Comparison of ENCODE assay signal across 29 cellular contexts in genomic region chr22:24681236-24681635, GRCh38.
DNase-seq lines count a peak whose midpoint lies in the region; ATAC-seq and TF ChIP-seq lines count a peak whose summit lies in the region.
"Had no signal": no experiment of that assay in that cellular context is flagged by ENCODE, and none has a peak within 500 bp of the region (broad histone marks: within the 10 kb centered on the region; RNA-seq: fewer than 3 reads in every experiment).

No MANE protein-coding gene starts in this region.

- no peak overlapping the region for H3K14ac ChIP-seq in IMR-90 (replicated peaks; ENCODE audit: low read depth, low read length)

- no CpG with 5 or more reads among the region's 3 CpGs for WGBS in IMR-90 (ENCODE audit: extremely low coverage in 2 of 2, insufficient read length in 1 of 2), 2 experiments

- peak overlapping the region; percentile 42; the same call in 1 of the 3 replicates for H2BK15ac ChIP-seq in IMR-90 (ENCODE audit: low read depth, low read length)

- DNase-seq in IMR-90 (peak; percentile 93), astrocyte of the spinal cord (ENCODE audit: low read depth, low spot score) (peak; percentile 53), fibroblast of villous mesenchyme (ENCODE audit: low read depth) (peak; percentile 84), superior temporal gyrus (ENCODE audit: extremely low spot score) (no peak), OCI-M1 (lab: John Stamatoyannopoulos, UW) (no peak)
- DNase-seq: activated CD4-positive, CD25-positive, alpha-beta regulatory T cell; activated naive CD4-positive, alpha-beta T cell treated with Interleukin-2 at 50 U/mL for 16 hours; amygdala; CD8-positive, alpha-beta memory T cell; central memory CD4-positive, alpha-beta T cell; DMS 273 treated with DMSO at 0.1 percent for 48 hours; head of caudate nucleus; Kasumi-1; NCI-H1048; NCI-H187 treated with DMSO at 0.1 percent for 48 hours; NCI-H526 treated with DMSO at 0.1 percent for 48 hours; SJCRH30; stimulated activated CD4-positive, alpha-beta T cell treated with anti-CD3 and anti-CD28 coated beads, Interleukin-2, amount 100 ng/mL, for 48 hours; substantia nigra; T-helper 1 cell; upper lobe of left lung had no signal

- H2BK5ac ChIP-seq in IMR-90 (ENCODE audit: low read depth, low read length, poor library complexity, severe bottlenecking) = peak overlapping the region; percentile 94

- H3K4me3 ChIP-seq in ACC112 (ENCODE audit: low read depth, low read length) = no peak overlapping the region
- H3K4me3 ChIP-seq in IMR-90 (ENCODE audit: insufficient read depth, low read depth, low read length) = no peak overlapping the region
- no peak overlapping the region for H3K4me3 ChIP-seq in astrocyte of the spinal cord (ENCODE audit: low read depth, low read length)
- H3K4me3 ChIP-seq in fibroblast of villous mesenchyme (ENCODE audit: low read depth, low read length) = no peak overlapping the region
- H3K4me3 ChIP-seq: lung, right atrium auricular region, SJCRH30, upper lobe of left lung had no signal

- peak overlapping the region; percentile 98; the same call in 1 of the 2 replicates for H4K5ac ChIP-seq in IMR-90 (ENCODE audit: low read depth, low read length)

- ATAC-seq in IMR-90 (ENCODE audit: low read depth) (peak; percentile 88), GM18520 (IDR thresholded peaks at IDR 0.05; ENCODE audit: unreplicated experiment) (no peak), HG03097 (IDR thresholded peaks at IDR 0.05; ENCODE audit: low FRiP score, unreplicated experiment) (no peak)
- ATAC-seq: HepG2 had no signal

- no peaks in the 10 kb centered on the region for H4K20me1 ChIP-seq in IMR-90 (ENCODE audit: insufficient read depth, low read length)

- no TSS peak for BruUV-seq in IMR-90 (replicated peaks; lab: Mats Ljungman, UMichigan)

- H3K23ac ChIP-seq in IMR-90 (ENCODE audit: low read depth, low read length) = peak overlapping the region; percentile 6; the same call in 1 of the 2 replicates

- peak overlapping the region; percentile 99; the same call in 1 of the 2 replicates for H3K18ac ChIP-seq in IMR-90 (ENCODE audit: low read depth, low read length)

- no peaks in the 10 kb centered on the region for H3K79me2 ChIP-seq in ACC112 (ENCODE audit: control insufficient read depth, insufficient read depth, low read length, unreplicated experiment)

- H2AK5ac ChIP-seq in IMR-90 (ENCODE audit: low read depth, low read length) = no peak overlapping the region

- no peaks in the 10 kb centered on the region for H3K36me3 ChIP-seq in ACC112 (ENCODE audit: insufficient read depth, low read length)
- no peaks in the 10 kb centered on the region for H3K36me3 ChIP-seq in IMR-90 (ENCODE audit: control insufficient read depth, insufficient read depth, low read length)
- H3K36me3 ChIP-seq: right atrium auricular region, SJCRH30, upper lobe of left lung had no signal

- H3K4me2 ChIP-seq in IMR-90 (ENCODE audit: low read depth, low read length) = peak overlapping the region; percentile 91; the same call in 1 of the 2 replicates

- TF ChIP-seq CTCF in IMR-90 (conservative IDR thresholded peaks at IDR 0.05; ENCODE audit: low read depth, low read length) = no peak
- no peak for TF ChIP-seq CTCF in astrocyte of the spinal cord (IDR thresholded peaks at IDR 0.05; ENCODE audit: low read depth, low read length)
- TF ChIP-seq CTCF in fibroblast of villous mesenchyme (IDR thresholded peaks at IDR 0.05; ENCODE audit: insufficient read depth, low read depth, low read length) = no peak

- H2AFZ ChIP-seq in ACC112 (ENCODE audit: low read length, unreplicated experiment) = no peak overlapping the region
- H2AFZ ChIP-seq in IMR-90 (replicated peaks; ENCODE audit: low read length, poor library complexity) = no peak overlapping the region

- H2BK20ac ChIP-seq in IMR-90 (ENCODE audit: low read depth, low read length) = peak overlapping the region; percentile 89; the same call in 1 of the 2 replicates

- H3K9me3 ChIP-seq in IMR-90 (ENCODE audit: control insufficient read depth, insufficient read depth, low read length) = no peaks in the 10 kb centered on the region; the same call in 1 of the 2 replicates
- H3K9me3 ChIP-seq: right atrium auricular region, SJCRH30, upper lobe of left lung had no signal

- H2BK120ac ChIP-seq in IMR-90 (ENCODE audit: low read depth, low read length) = peak overlapping the region; percentile 73

- peak overlapping the region; percentile 67 to 86 for H4K8ac ChIP-seq in IMR-90 (ENCODE audit: low read depth in 2 of 2, low read length in 2 of 2)

- peak overlapping the region; percentile 75 for H3K56ac ChIP-seq in IMR-90 (ENCODE audit: extremely low read depth, insufficient read depth, low read length)

- H3K27ac ChIP-seq in ACC112 (ENCODE audit: low read depth, low read length) = peak overlapping the region; percentile 77
- H3K27ac ChIP-seq in IMR-90 (ENCODE audit: insufficient read depth, low read length) = peak overlapping the region; percentile 13
- H3K27ac ChIP-seq: 22Rv1, HL-60, right atrium auricular region, SJCRH30, upper lobe of left lung had no signal

- peak overlapping the region; percentile 77; the same call in 1 of the 2 replicates for H4K91ac ChIP-seq in IMR-90 (ENCODE audit: insufficient read depth, low read depth, low read length)

- no peaks in the 10 kb centered on the region for H3K9me1 ChIP-seq in IMR-90 (ENCODE audit: insufficient read depth, low read length)

- CTCF ChIA-PET in IMR-90 (lab: Yijun Ruan, JAX) = interaction anchor here (0.9 kb wide), 1 partner anchor 25 kb away, joined by 3 read pairs; no protein-coding TSS in a partner anchor

- no peak for TF ChIP-seq POLR2A in IMR-90 (IDR thresholded peaks at IDR 0.05; ENCODE audit: low read depth, low read length)

- dilution Hi-C loops in IMR-90 (cut with HindIII; ENCODE audit: low sequenced_read_pairs, unreplicated experiment) = no loop called here

- no peak for TF ChIP-seq RAD21 in IMR-90 (IDR thresholded peaks at IDR 0.05; ENCODE audit: low read length)

- H2AK9ac ChIP-seq in IMR-90 (replicated peaks; ENCODE audit: low read depth, low read length, poor library complexity) = no peak overlapping the region

- in situ Hi-C loops in IMR-90 (cut with MboI; ENCODE audit: low sequenced_read_pairs) = no loop called here
- in situ Hi-C loops in astrocyte of the spinal cord (cut with HindIII; ENCODE audit: low sequenced_read_pairs) = no loop called here

- peak overlapping the region; percentile 60; the same call in 1 of the 2 replicates for H3K9ac ChIP-seq in IMR-90 (ENCODE audit: low read depth, low read length)

- POLR2A ChIA-PET in IMR-90 (lab: Charles Lee; ENCODE audit: unreplicated experiment) = no interaction called here

- H3K4me1 ChIP-seq in ACC112 (ENCODE audit: control insufficient read depth, insufficient read depth, low read length, unreplicated experiment) = peaks cover 17% of the 10 kb centered on the region
- peaks cover 4% of the 10 kb centered on the region; the same call in 1 of the 2 replicates for H3K4me1 ChIP-seq in IMR-90 (ENCODE audit: control insufficient read depth, insufficient read depth, low read length)
- H3K4me1 ChIP-seq: right atrium auricular region, upper lobe of left lung had no signal

- H3K79me1 ChIP-seq in IMR-90 (ENCODE audit: low read depth in 1 of 2, low read length in 2 of 2) = no peaks in the 10 kb centered on the region

- H3K4ac ChIP-seq in IMR-90 (ENCODE audit: low read depth, low read length) = peak overlapping the region; percentile 23; the same call in 1 of the 2 replicates

- H3K27me3 ChIP-seq in ACC112 (ENCODE audit: insufficient read depth, low read length) = no peaks in the 10 kb centered on the region
- H3K27me3 ChIP-seq in IMR-90 (ENCODE audit: control insufficient read depth, insufficient read depth, low read length) = no peaks in the 10 kb centered on the region
- H3K27me3 ChIP-seq: right atrium auricular region, SJCRH30 had no signal

- intact Hi-C loops in IMR-90 (cut with micrococcal nuclease) = no loop called here

TF ChIP-seq in IMR-90, 13 proteins besides CTCF, POLR2A, EP300 and RAD21:
- TF ChIP-seq RCOR1 (IDR thresholded peaks at IDR 0.05; ENCODE audit: insufficient replicate concordance, low read length) (no peak), SMC3 (IDR thresholded peaks at IDR 0.05; ENCODE audit: low read depth, low read length) (no peak), BHLHE40 (IDR thresholded peaks at IDR 0.05; ENCODE audit: low read depth, low read length) (no peak), CHD1 (IDR thresholded peaks at IDR 0.05; ENCODE audit: low read depth, low read length) (no peak), FOS (IDR thresholded peaks at IDR 0.05; ENCODE audit: low read depth, low read length) (peak; percentile 85), MAFK (IDR thresholded peaks at IDR 0.05; ENCODE audit: low read depth, low read length) (peak; percentile 73)

Comparison
In these comparisons a context has a peak if more than half of its experiments do, and no peak if none do; other contexts are left out.
1. DNase-seq: peak in IMR-90 (single experiment), astrocyte of the spinal cord (single experiment) and fibroblast of villous mesenchyme (single experiment); none in superior temporal gyrus (single experiment) and OCI-M1 (single experiment).